ENCODE assay signal across 21 cellular contexts in genomic region chr16:12917246-12917645, GRCh38. TPM values are rescaled to one million over a fixed set of nuclear protein-coding genes. Genes with fewer than 3 reads are reported as not detected.
"Had no signal": no experiment of that assay in that cellular context is flagged by ENCODE, and none has a peak within 500 bp of the region (broad histone marks: within the 10 kb centered on the region; RNA-seq: fewer than 3 reads in every experiment).

No MANE protein-coding gene starts in this region.

- DNase-seq: activated CD4-positive, alpha-beta T cell treated with anti-CD3 and anti-CD28 coated beads, Interleukin-2, amount 50 U/mL, for 4 hours; activated effector memory CD4-positive, alpha-beta T cell treated with anti-CD3 and anti-CD28 coated beads, Interleukin-2, amount 50 U/mL, for 16 hours; activated naive CD4-positive, alpha-beta T cell treated with anti-CD3 and anti-CD28 coated beads, Interleukin-2, amount 50 U/mL, for 16 hours; activated T-cell treated with anti-CD3 and anti-CD28 coated beads, Interleukin-2, amount 50 U/mL, for 72 hours; effector CD4-positive, alpha-beta T cell; gastrocnemius medialis; head of caudate nucleus; left ventricle myocardium inferior; mammary epithelial cell; midbrain; occipital lobe; small intestine; stimulated activated CD4-positive, alpha-beta T cell treated with anti-CD3 and anti-CD28 coated beads, Interleukin-4, amount 100 ng/mL, for 1 hour; stimulated activated naive CD8-positive, alpha-beta T cell treated with anti-CD3 and anti-CD28 coated beads, Interleukin-15, amount 100 ng/mL, for 72 hours; T1000; transverse colon had no signal

- H3K9me3 ChIP-seq: ascending aorta, gastrocnemius medialis, left ventricle myocardium inferior, right atrium auricular region, suprapubic skin, transverse colon had no signal

- H3K27ac Mint-ChIP-seq: activated T-cell treated with anti-CD3 and anti-CD28 coated beads, Interleukin-2, amount 50 U/mL, for 72 hours; stimulated activated naive CD8-positive, alpha-beta T cell treated with anti-CD3 and anti-CD28 coated beads, Interleukin-15, amount 100 ng/mL, for 72 hours had no signal

- H3K27ac ChIP-seq: ascending aorta, gastrocnemius medialis, left ventricle myocardium inferior, right atrium auricular region, suprapubic skin, transverse colon, VCaP had no signal

- H3K36me3 ChIP-seq: ascending aorta, gastrocnemius medialis, left ventricle myocardium inferior, right atrium auricular region, suprapubic skin, transverse colon had no signal

- H3K9me3 Mint-ChIP-seq: activated T-cell treated with anti-CD3 and anti-CD28 coated beads, Interleukin-2, amount 50 U/mL, for 72 hours; stimulated activated naive CD8-positive, alpha-beta T cell treated with anti-CD3 and anti-CD28 coated beads, Interleukin-15, amount 100 ng/mL, for 72 hours had no signal

- H3K27me3 ChIP-seq: ascending aorta, gastrocnemius medialis, right atrium auricular region, suprapubic skin, transverse colon had no signal

- FAIRE-seq: small intestine had no signal

- H3K4me3 Mint-ChIP-seq: activated T-cell treated with anti-CD3 and anti-CD28 coated beads, Interleukin-2, amount 50 U/mL, for 72 hours; stimulated activated naive CD8-positive, alpha-beta T cell treated with anti-CD3 and anti-CD28 coated beads, Interleukin-15, amount 100 ng/mL, for 72 hours had no signal

- H3K4me1 ChIP-seq: ascending aorta, gastrocnemius medialis, left ventricle myocardium inferior, right atrium auricular region, suprapubic skin, transverse colon had no signal

- H3K4me1 Mint-ChIP-seq: stimulated activated naive CD8-positive, alpha-beta T cell treated with anti-CD3 and anti-CD28 coated beads, Interleukin-15, amount 100 ng/mL, for 72 hours had no signal

- ATAC-seq: activated T-cell treated with anti-CD3 and anti-CD28 coated beads, Interleukin-2, amount 50 U/mL, for 72 hours; gastrocnemius medialis; stimulated activated naive CD8-positive, alpha-beta T cell treated with anti-CD3 and anti-CD28 coated beads, Interleukin-15, amount 100 ng/mL, for 72 hours had no signal

- H3K4me3 ChIP-seq: ascending aorta, gastrocnemius medialis, left ventricle myocardium inferior, right atrium auricular region, suprapubic skin, transverse colon had no signal

RNA-seq across cellular contexts. Expression of gene SHISA9, which starts 15.8 kb away (rescaled TPM):
- total RNA-seq: activated CD8-positive, alpha-beta memory T cell treated with anti-CD3 and anti-CD28 coated beads for 36 hours; gastrocnemius medialis had no signal
